In genomic region chr17:78272914-78273258, GRCh38 we compare ENCODE assay signal across 12 cellular contexts. TPM values are rescaled to one million over a fixed set of nuclear protein-coding genes. Genes with fewer than 3 reads are reported as not detected.
A peak's percentile ranks its signal among the peaks of the same experiment; 100 is the strongest.
DNase-seq lines count a peak whose midpoint lies in the region; ATAC-seq and TF ChIP-seq lines count a peak whose summit lies in the region.
"Had no signal": no experiment of that assay in that cellular context is flagged by ENCODE, and none has a peak within 500 bp of the region (broad histone marks: within the 10 kb centered on the region; RNA-seq: fewer than 3 reads in every experiment).

No MANE protein-coding gene starts in this region.

- no peak for TF ChIP-seq POLR2A in stomach (IDR thresholded peaks at IDR 0.05)

- ATAC-seq in left colon (peak; percentile 59), GM19395 (IDR thresholded peaks at IDR 0.05; ENCODE audit: unreplicated experiment) (no peak)

- intact Hi-C loops in PC-9 (cut with micrococcal nuclease; ENCODE audit: unreplicated experiment) = loop anchor here (5.0 kb wide), 1 partner anchor 89 kb away; the partner anchor contains the start of gene SOCS3
- intact Hi-C loops in left colon (cut with DNase I, micrococcal nuclease) = no loop called here
- intact Hi-C loops in stomach (cut with DNase I; ENCODE audit: low total_unique reads) = no loop called here

- H4K20me1 ChIP-seq in PC-9 (ENCODE audit: insufficient read depth) = no peaks in the 10 kb centered on the region

- H3K9me3 ChIP-seq in PC-9 (ENCODE audit: insufficient read depth, low read depth) = no peaks in the 10 kb centered on the region
- no peaks in the 10 kb centered on the region for H3K9me3 ChIP-seq in stomach

- no peak overlapping the region for H3K27ac ChIP-seq in PC-9
- H3K27ac ChIP-seq in stomach = peak overlapping the region in 3 of 5 donors; percentile 46 to 59 (median 53)

- CTCF ChIA-PET in PC-9 (lab: Charles Lee) = interaction anchor here (0.6 to 0.7 kb wide), 3 partner anchors 14 to 24 kb away, joined by 3 to 8 read pairs (median 3); no protein-coding TSS in a partner anchor

- H3F3A ChIP-seq in PC-9 (ENCODE audit: insufficient read depth, low read depth) = no peaks in the 10 kb centered on the region

- no peak for DNase-seq in activated T-cell treated with anti-CD3 and anti-CD28 coated beads, Interleukin-2, amount 50 U/mL, for 24 hours
- DNase-seq in activated T-cell treated with anti-CD3 and anti-CD28 coated beads, Interleukin-2, amount 50 U/mL, for 48 hours = no peak
- DNase-seq in PC-9 (no peak), left colon (no peak), stomach (no peak), cerebellar nuclear complex (lab: John Stamatoyannopoulos, UW) (no peak), HuH-7 (ENCODE audit: low spot score) (no peak)
- DNase-seq: occipital lobe had no signal

- 24 to 31% (median 26%) methylated on average over 7 of the region's 7 CpGs for WGBS in stomach, 5 donors

- H3K4me1 ChIP-seq in PC-9 (replicated peaks; ENCODE audit: insufficient read depth) = no peaks in the 10 kb centered on the region
- peaks cover 0 to 36% (median 17%) of the 10 kb centered on the region in 4 donors for H3K4me1 ChIP-seq in stomach

- H3K36me3 Mint-ChIP-seq in activated T-cell treated with anti-CD3 and anti-CD28 coated beads, Interleukin-2, amount 50 U/mL, for 24 hours (ENCODE audit: low read depth) = no peaks in the 10 kb centered on the region

- no peaks in the 10 kb centered on the region for H3K9me2 ChIP-seq in PC-9 (ENCODE audit: insufficient read depth)

- H3K79me2 ChIP-seq in PC-9 (ENCODE audit: low read depth) = no peaks in the 10 kb centered on the region

- H2AFZ ChIP-seq in PC-9 = 0 out of 2 replicates have a peak overlapping the region, but pooled peaks have one; percentile 43

- H3K27ac Mint-ChIP-seq in activated T-cell treated with anti-CD3 and anti-CD28 coated beads, Interleukin-2, amount 50 U/mL, for 24 hours = peak overlapping the region; percentile 50

- peak overlapping the region; percentile 59; the same call in 1 of the 2 replicates for H3K4me2 ChIP-seq in PC-9

- POLR2A ChIA-PET in PC-9 (lab: Charles Lee; ENCODE audit: unreplicated experiment) = no interaction called here

- TF ChIP-seq EP300 in stomach (IDR thresholded peaks at IDR 0.05) = no peak

- H3K27me3 ChIP-seq in PC-9 (ENCODE audit: insufficient read depth, low read depth) (peaks cover 8% of the 10 kb centered on the region), stomach (peaks cover 0 to 55% (median 0%) of the 10 kb centered on the region in 3 donors)

- H3K4me3 ChIP-seq in PC-9 = peak overlapping the region; percentile 14; the same call in 1 of the 2 replicates
- peak overlapping the region in 1 of 4 donors; percentile 24 for H3K4me3 ChIP-seq in stomach

- H3K27me3 Mint-ChIP-seq in activated T-cell treated with anti-CD3 and anti-CD28 coated beads, Interleukin-2, amount 50 U/mL, for 24 hours = no peaks in the 10 kb centered on the region

- TF ChIP-seq CTCF in PC-9 (conservative IDR thresholded peaks at IDR 0.05) (no peak), stomach (IDR thresholded peaks at IDR 0.05) (no peak)

- peaks cover 43% of the 10 kb centered on the region for H3K4me1 Mint-ChIP-seq in activated T-cell treated with anti-CD3 and anti-CD28 coated beads, Interleukin-2, amount 50 U/mL, for 24 hours (ENCODE audit: low read depth)

- no peak overlapping the region for H3K4me3 Mint-ChIP-seq in activated T-cell treated with anti-CD3 and anti-CD28 coated beads, Interleukin-2, amount 50 U/mL, for 24 hours
- H3K4me3 Mint-ChIP-seq: H9 had no signal

- no TSS peak for BruUV-seq in PC-9 (replicated peaks; lab: Mats Ljungman, UMichigan)

- no peaks in the 10 kb centered on the region for H3K9me3 Mint-ChIP-seq in activated T-cell treated with anti-CD3 and anti-CD28 coated beads, Interleukin-2, amount 50 U/mL, for 24 hours

- H3K36me3 ChIP-seq in PC-9 (ENCODE audit: low read depth) = no peaks in the 10 kb centered on the region
- H3K36me3 ChIP-seq in stomach = no peaks in the 10 kb centered on the region

RNA-seq across cellular contexts. Expression of gene TMEM235, which starts 41.5 kb away (rescaled TPM):
- total RNA-seq in PC-9 (2021) = not detected in 2 replicates
- total RNA-seq in left colon = not detected
- total RNA-seq in stomach = not detected
- not detected for polyA plus RNA-seq in stomach
- total RNA-seq: kidney epithelial cell, NCI-H460, occipital lobe had no signal

RNA-seq across cellular contexts. Expression of gene BIRC5, which starts 58.8 kb away (rescaled TPM):
- 72.4 and 91.0 TPM in 2 replicates for total RNA-seq in PC-9 (2021)
- 10 to 100 TPM in 1 of 2 donors, 1 to 10 TPM in 1; 3.4 to 10.1 TPM for total RNA-seq in left colon
- 10 to 100 TPM in 1 of 5 donors, 1 to 10 TPM in 3, not detected in 1; 3.9 to 10.5 (median 5.4) TPM for total RNA-seq in stomach
- 10 to 100 TPM in 2 of 3 donors, 1 to 10 TPM in 1; 3.4 to 10.3 (median 10.1) TPM for polyA plus RNA-seq in stomach
